8 cellular contexts compared by ENCODE assay signal in the genomic region with DNA sequence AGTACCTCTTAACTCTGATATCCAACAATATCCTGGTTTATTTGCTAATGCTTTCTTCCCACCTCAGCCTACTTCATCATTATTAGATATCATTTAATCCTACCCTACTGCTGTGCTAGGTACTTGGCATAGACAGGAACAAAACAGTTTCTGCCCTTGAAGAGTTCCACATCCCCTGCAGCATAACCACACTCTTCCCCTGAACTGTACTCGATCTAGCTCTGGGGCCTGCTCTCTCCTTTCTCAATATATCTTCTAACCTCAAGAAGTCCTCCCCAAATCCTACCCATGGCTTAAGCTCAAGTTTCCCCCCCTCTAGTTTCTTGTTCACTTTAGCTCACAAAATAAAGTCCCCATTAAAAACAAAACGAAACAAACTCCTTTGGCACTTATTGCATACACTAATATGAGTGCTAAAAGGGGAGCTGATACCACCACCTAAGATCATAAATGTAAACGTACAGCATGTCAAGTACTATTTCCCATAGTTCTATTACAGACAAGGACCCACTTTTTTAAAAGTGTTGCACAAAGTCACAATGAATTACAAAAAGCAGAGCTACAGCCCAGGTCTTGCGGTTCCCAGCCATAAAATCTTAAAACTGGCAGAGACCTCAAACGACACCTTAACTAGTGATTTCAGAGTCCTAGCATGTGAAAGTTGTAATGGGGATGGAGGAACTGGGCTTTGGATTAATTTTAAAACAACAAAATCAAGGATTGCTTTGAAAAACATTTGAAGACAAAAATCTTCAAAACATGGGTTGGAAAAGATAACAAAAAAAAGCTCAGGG.
DNase-seq lines count a peak whose midpoint lies in the region; ATAC-seq and TF ChIP-seq lines count a peak whose summit lies in the region.

No MANE protein-coding gene starts in this region.

- 69% methylated on average over 5 of the region's 5 CpGs for WGBS in right cardiac atrium

- H3K4me3 Mint-ChIP-seq in WTC11 = peak overlapping the region; percentile 59
- peak overlapping the region; percentile 56 for H3K4me3 Mint-ChIP-seq in mesothelial cell of epicardium

- peaks cover 3% of the 10 kb centered on the region; the same call in 1 of the 2 replicates for H3K9me3 Mint-ChIP-seq in WTC11
- H3K9me3 Mint-ChIP-seq in mesothelial cell of epicardium = no peaks in the 10 kb centered on the region

- POLR2A ChIA-PET in WTC11 (lab: Charles Lee) = no interaction called here

- ATAC-seq in right cardiac atrium (no peak), left cardiac atrium (no peak), WTC11 (no peak), upper lobe of right lung (no peak), GM21825 (IDR thresholded peaks at IDR 0.05; ENCODE audit: unreplicated experiment) (no peak), GM18511 (IDR thresholded peaks at IDR 0.05; ENCODE audit: unreplicated experiment) (no peak)

- H3K36me3 Mint-ChIP-seq in WTC11 = peaks cover 13% of the 10 kb centered on the region
- no peaks in the 10 kb centered on the region for H3K36me3 Mint-ChIP-seq in mesothelial cell of epicardium

- H3K27me3 ChIP-seq in right cardiac atrium (ENCODE audit: control insufficient read depth, insufficient read depth) (no peaks in the 10 kb centered on the region), upper lobe of right lung (no peaks in the 10 kb centered on the region), brain microvascular endothelial cell (replicated peaks) (no peaks in the 10 kb centered on the region)

- intact Hi-C loops in right cardiac atrium (cut with DNase I) (no loop called here), left cardiac atrium (cut with DNase I) (loop anchor here in 1 of 2 donors (10.0 kb wide), 1 partner anchor 1340 kb away; no protein-coding TSS in a partner anchor), upper lobe of right lung (cut with DNase I) (no loop called here)

- no peaks in the 10 kb centered on the region for H3K36me3 ChIP-seq in upper lobe of right lung
- H3K36me3 ChIP-seq in brain microvascular endothelial cell (replicated peaks) = peaks cover 4% of the 10 kb centered on the region

- peaks cover 2% of the 10 kb centered on the region for H3K4me1 ChIP-seq in right cardiac atrium (ENCODE audit: control insufficient read depth, insufficient read depth, low read length)
- peaks cover 25% of the 10 kb centered on the region for H3K4me1 ChIP-seq in upper lobe of right lung

- H3K27me3 Mint-ChIP-seq in WTC11 (ENCODE audit: low read depth) (0 out of 2 replicates have a peak, but pooled peaks cover 4% of the 10 kb centered on the region), mesothelial cell of epicardium (ENCODE audit: low read depth) (no peaks in the 10 kb centered on the region)

- H3K4me1 Mint-ChIP-seq in WTC11 = peaks cover 32% of the 10 kb centered on the region
- peaks cover 32% of the 10 kb centered on the region for H3K4me1 Mint-ChIP-seq in mesothelial cell of epicardium

- no peak for TF ChIP-seq CTCF in WTC11 (IDR thresholded peaks at IDR 0.05)
- no peak for TF ChIP-seq CTCF in mesothelial cell of epicardium (IDR thresholded peaks at IDR 0.05; ENCODE audit: unreplicated experiment)
- TF ChIP-seq CTCF in upper lobe of right lung (IDR thresholded peaks at IDR 0.05) = no peak
- no peak for TF ChIP-seq CTCF in brain microvascular endothelial cell (IDR thresholded peaks at IDR 0.05; ENCODE audit: low read depth, low read length, missing control alignments)

- CTCF ChIA-PET in WTC11 (lab: Charles Lee) = interaction anchor here (2.1 kb wide), 1 partner anchor 48 kb away, joined by 7 read pairs; no protein-coding TSS in a partner anchor

- peak overlapping the region; percentile 88 for H3K27ac Mint-ChIP-seq in WTC11
- H3K27ac Mint-ChIP-seq in mesothelial cell of epicardium = peak overlapping the region; percentile 87

- no peak overlapping the region for H3K4me3 ChIP-seq in right cardiac atrium (ENCODE audit: low read length)
- H3K4me3 ChIP-seq in upper lobe of right lung = peak overlapping the region; percentile 69
- no peak overlapping the region for H3K4me3 ChIP-seq in brain microvascular endothelial cell (ENCODE audit: low read depth, low read length)

- H3K9me3 ChIP-seq in right cardiac atrium (ENCODE audit: control insufficient read depth, low read length) = no peaks in the 10 kb centered on the region
- no peaks in the 10 kb centered on the region for H3K9me3 ChIP-seq in upper lobe of right lung

- DNase-seq in right cardiac atrium = no peak
- DNase-seq in left cardiac atrium = no peak
- DNase-seq in WTC11 (ENCODE audit: low spot score) = no peak
- DNase-seq in mesothelial cell of epicardium (ENCODE audit: low spot score in 2 of 2, unreplicated experiment in 2 of 2) = no peak
- DNase-seq in upper lobe of right lung = no peak
- no peak for DNase-seq in brain microvascular endothelial cell

- H3K27ac ChIP-seq in right cardiac atrium (ENCODE audit: low read length) (peak overlapping the region; percentile 58), upper lobe of right lung (peak overlapping the region; percentile 63), brain microvascular endothelial cell (no peak overlapping the region)

- in situ Hi-C loops in brain microvascular endothelial cell (cut with HindIII; ENCODE audit: low pct_ligation_motif_present, low sequenced_read_pairs) = no loop called here

TF ChIP-seq in WTC11, 78 proteins besides CTCF, POLR2A, EP300 and RAD21 (continues in another document):
- TF ChIP-seq TP53 (CRISPR knock-in tag; IDR thresholded peaks at IDR 0.05) = no peak
- no peak for TF ChIP-seq ZNF423 (CRISPR knock-in tag; IDR thresholded peaks at IDR 0.05)
- no peak for TF ChIP-seq CREM (CRISPR knock-in tag; IDR thresholded peaks at IDR 0.05)
- no peak for TF ChIP-seq SMAD3 (CRISPR knock-in tag; IDR thresholded peaks at IDR 0.05; ENCODE audit: borderline replicate concordance)
- no peak for TF ChIP-seq NFATC4 (CRISPR knock-in tag; IDR thresholded peaks at IDR 0.05)
- TF ChIP-seq, protein P1, sequence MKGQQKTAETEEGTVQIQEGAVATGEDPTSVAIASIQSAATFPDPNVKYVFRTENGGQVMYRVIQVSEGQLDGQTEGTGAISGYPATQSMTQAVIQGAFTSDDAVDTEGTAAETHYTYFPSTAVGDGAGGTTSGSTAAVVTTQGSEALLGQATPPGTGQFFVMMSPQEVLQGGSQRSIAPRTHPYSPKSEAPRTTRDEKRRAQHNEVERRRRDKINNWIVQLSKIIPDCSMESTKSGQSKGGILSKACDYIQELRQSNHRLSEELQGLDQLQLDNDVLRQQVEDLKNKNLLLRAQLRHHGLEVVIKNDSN (CRISPR knock-in tag; IDR thresholded peaks at IDR 0.05) = no peak
- TF ChIP-seq, protein P2, sequence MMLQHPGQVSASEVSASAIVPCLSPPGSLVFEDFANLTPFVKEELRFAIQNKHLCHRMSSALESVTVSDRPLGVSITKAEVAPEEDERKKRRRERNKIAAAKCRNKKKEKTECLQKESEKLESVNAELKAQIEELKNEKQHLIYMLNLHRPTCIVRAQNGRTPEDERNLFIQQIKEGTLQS (CRISPR knock-in tag; conservative IDR thresholded peaks at IDR 0.05) = no peak
- TF ChIP-seq, protein P3, sequence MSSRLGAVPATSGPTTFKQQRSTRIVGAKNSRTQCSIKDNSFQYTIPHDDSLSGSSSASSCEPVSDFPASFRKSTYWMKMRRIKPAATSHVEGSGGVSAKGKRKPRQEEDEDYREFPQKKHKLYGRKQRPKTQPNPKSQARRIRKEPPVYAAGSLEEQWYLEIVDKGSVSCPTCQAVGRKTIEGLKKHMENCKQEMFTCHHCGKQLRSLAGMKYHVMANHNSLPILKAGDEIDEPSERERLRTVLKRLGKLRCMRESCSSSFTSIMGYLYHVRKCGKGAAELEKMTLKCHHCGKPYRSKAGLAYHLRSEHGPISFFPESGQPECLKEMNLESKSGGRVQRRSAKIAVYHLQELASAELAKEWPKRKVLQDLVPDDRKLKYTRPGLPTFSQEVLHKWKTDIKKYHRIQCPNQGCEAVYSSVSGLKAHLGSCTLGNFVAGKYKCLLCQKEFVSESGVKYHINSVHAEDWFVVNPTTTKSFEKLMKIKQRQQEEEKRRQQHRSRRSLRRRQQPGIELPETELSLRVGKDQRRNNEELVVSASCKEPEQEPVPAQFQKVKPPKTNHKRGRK (CRISPR knock-in tag; IDR thresholded peaks at IDR 0.05; ENCODE audit: borderline replicate concordance) = no peak
- TF ChIP-seq, protein P4, sequence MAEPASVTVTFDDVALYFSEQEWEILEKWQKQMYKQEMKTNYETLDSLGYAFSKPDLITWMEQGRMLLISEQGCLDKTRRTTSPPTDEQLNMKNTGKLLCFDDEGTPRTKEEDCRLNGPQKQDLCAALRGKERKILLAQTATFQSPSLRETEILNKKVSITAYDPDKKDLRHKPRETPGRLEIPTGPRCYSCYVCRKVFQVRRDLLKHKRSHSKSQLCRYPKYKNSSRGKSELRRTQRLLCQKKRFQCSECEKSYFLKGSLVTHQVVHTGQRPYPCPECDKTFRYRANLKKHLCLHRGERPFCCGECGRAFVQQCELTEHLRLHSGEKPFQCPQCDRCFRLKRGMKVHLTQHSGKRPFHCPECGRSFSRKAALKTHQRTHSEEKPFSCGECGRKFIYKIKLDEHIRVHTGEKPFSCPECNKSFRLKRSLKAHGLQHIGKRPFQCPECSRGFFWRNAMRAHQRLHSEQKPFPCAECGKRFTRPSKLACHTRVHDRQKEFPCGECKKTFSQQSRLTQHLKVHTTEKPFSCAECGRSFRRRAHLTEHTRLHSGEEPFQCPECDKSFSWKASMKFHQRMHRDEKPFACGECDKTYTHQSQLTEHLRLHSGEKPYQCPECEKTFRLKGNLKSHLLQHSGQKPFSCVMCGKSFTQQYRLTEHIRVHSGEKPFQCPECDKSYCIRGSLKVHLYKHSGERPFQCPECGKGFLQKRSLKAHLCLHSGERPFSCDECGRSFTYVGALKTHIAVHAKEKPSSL (CRISPR knock-in tag; conservative IDR thresholded peaks at IDR 0.05) = no peak
- no peak for TF ChIP-seq GTF2I (CRISPR knock-in tag; conservative IDR thresholded peaks at IDR 0.05)
- TF ChIP-seq HMGA2 (CRISPR knock-in tag; IDR thresholded peaks at IDR 0.05) = no peak
- TF ChIP-seq ZNF138 (CRISPR knock-in tag; conservative IDR thresholded peaks at IDR 0.05) = no peak
- TF ChIP-seq JUN (CRISPR knock-in tag; IDR thresholded peaks at IDR 0.05) = no peak
- TF ChIP-seq, protein P5, sequence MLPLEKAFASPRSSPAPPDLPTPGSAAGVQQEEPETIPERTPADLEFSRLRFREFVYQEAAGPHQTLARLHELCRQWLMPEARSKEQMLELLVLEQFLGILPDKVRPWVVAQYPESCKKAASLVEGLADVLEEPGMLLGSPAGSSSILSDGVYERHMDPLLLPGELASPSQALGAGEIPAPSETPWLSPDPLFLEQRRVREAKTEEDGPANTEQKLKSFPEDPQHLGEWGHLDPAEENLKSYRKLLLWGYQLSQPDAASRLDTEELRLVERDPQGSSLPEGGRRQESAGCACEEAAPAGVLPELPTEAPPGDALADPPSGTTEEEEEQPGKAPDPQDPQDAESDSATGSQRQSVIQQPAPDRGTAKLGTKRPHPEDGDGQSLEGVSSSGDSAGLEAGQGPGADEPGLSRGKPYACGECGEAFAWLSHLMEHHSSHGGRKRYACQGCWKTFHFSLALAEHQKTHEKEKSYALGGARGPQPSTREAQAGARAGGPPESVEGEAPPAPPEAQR (CRISPR knock-in tag; IDR thresholded peaks at IDR 0.05) = no peak
- no peak for TF ChIP-seq TEAD4 (CRISPR knock-in tag; IDR thresholded peaks at IDR 0.05)
- no peak for TF ChIP-seq MXD4 (CRISPR knock-in tag; IDR thresholded peaks at IDR 0.05; ENCODE audit: borderline replicate concordance)
